18 cellular contexts compared by ENCODE assay signal in the genomic region with DNA sequence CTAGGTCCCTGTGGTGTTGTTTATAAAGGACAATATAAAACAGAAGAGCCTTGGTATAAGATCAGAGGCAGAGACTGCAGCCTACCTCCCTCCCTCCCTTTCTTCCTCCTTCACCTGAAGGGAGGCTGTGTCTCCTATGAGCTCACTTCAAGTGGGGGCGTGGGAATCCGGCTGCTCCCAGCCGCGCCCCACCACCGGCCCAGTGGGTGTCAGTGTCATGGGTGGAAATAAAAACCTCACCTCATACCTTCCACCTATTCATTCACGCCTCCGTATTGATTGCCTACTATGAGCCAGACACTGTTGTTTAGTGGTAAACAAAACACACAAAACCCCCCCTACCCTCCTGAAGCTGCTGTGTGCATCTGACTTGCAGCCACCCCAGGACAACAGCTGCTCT.
A peak's percentile ranks its signal among the peaks of the same experiment; 100 is the strongest.
DNase-seq lines count a peak whose midpoint lies in the region; ATAC-seq and TF ChIP-seq lines count a peak whose summit lies in the region.
"Had no signal": no experiment of that assay in that cellular context is flagged by ENCODE, and none has a peak within 500 bp of the region (broad histone marks: within the 10 kb centered on the region; RNA-seq: fewer than 3 reads in every experiment).

No MANE protein-coding gene starts in this region.

- H3K14ac ChIP-seq in neuronal stem cell (ENCODE audit: low read length) = no peak overlapping the region

- H3K4me1 ChIP-seq in HEK293 (ENCODE audit: control insufficient read depth, insufficient read depth, low read length) (no peaks in the 10 kb centered on the region), neuronal stem cell (ENCODE audit: control insufficient read depth in 2 of 2, insufficient read depth in 1 of 2, low read depth in 1 of 2, low read length in 2 of 2) (peaks cover 0 to 3% of the 10 kb centered on the region in 2 donors), Peyer's patch (peaks cover 0 to 3% (median 0%) of the 10 kb centered on the region in 4 donors)
- H3K4me1 ChIP-seq: BE2C had no signal

- no peak overlapping the region for H3K4me3 ChIP-seq in HEK293 (ENCODE audit: low read depth, low read length)
- H3K4me3 ChIP-seq in epithelial cell of esophagus (ENCODE audit: low read length) = no peak overlapping the region
- no peak overlapping the region for H3K4me3 ChIP-seq in neuronal stem cell (ENCODE audit: low read length in 2 of 2)
- no peak overlapping the region for H3K4me3 ChIP-seq in Peyer's patch

- peak overlapping the region; percentile 41 for H3K18ac ChIP-seq in neuronal stem cell (ENCODE audit: low read length)

- TF ChIP-seq CTCF in HEK293 (tag by site-specific recombination; IDR thresholded peaks at IDR 0.05) (no peak), epithelial cell of esophagus (IDR thresholded peaks at IDR 0.05; ENCODE audit: insufficient read depth, low read depth, low read length, missing control alignments) (no peak), Peyer's patch (IDR thresholded peaks at IDR 0.05) (no peak)

- no peak overlapping the region for H3K4ac ChIP-seq in neuronal stem cell (ENCODE audit: low read length)

- H3K9me3 ChIP-seq in HEK293 (ENCODE audit: control insufficient read depth, insufficient read depth, low read depth, low read length) (no peaks in the 10 kb centered on the region), neuronal stem cell (replicated peaks in 1 of 2; ENCODE audit: control insufficient read depth in 2 of 2, insufficient read depth in 1 of 2, low read depth in 1 of 2, low read length in 2 of 2) (no peaks in the 10 kb centered on the region), Peyer's patch (no peaks in the 10 kb centered on the region)
- H3K9me3 ChIP-seq: BE2C had no signal

- H3K27ac Mint-ChIP-seq in activated CD4-positive, alpha-beta T cell treated with anti-CD3 and anti-CD28 coated beads for 36 hours = no peak overlapping the region
- H3K27ac Mint-ChIP-seq: CD4-positive, CD25-positive, alpha-beta regulatory T cell; CD8-positive, alpha-beta memory T cell; HFFc6 had no signal

- no peak overlapping the region for H4K91ac ChIP-seq in neuronal stem cell (ENCODE audit: low read depth, low read length, poor library complexity)

- H3K23ac ChIP-seq in neuronal stem cell (ENCODE audit: low read depth, low read length, poor library complexity) = no peak overlapping the region

- no peak overlapping the region for H2BK120ac ChIP-seq in neuronal stem cell (ENCODE audit: low read depth, low read length)

- no peak overlapping the region for H2BK5ac ChIP-seq in neuronal stem cell (ENCODE audit: low read length)

- CTCF ChIA-PET in HEK293 (lab: Yijun Ruan, JAX) = no interaction called here
- CTCF ChIA-PET in activated CD4-positive, alpha-beta T cell treated with anti-CD3 and anti-CD28 coated beads for 36 hours (lab: Charles Lee) = no interaction called here

- H3K4me1 Mint-ChIP-seq in activated CD4-positive, alpha-beta T cell treated with anti-CD3 and anti-CD28 coated beads for 36 hours = no peaks in the 10 kb centered on the region
- H3K4me1 Mint-ChIP-seq: CD4-positive, CD25-positive, alpha-beta regulatory T cell; CD8-positive, alpha-beta memory T cell had no signal

- no peak overlapping the region for H3K4me2 ChIP-seq in neuronal stem cell (ENCODE audit: insufficient read depth, low read length, poor library complexity, severe bottlenecking)

- WGBS in neuronal stem cell (ENCODE audit: extremely low coverage in 2 of 2, insufficient read length in 2 of 2, insufficient replicate concordance in 1 of 2), 2 donors = no CpG with 5 or more reads among the region's 7 CpGs

- no peaks in the 10 kb centered on the region for H3K27me3 ChIP-seq in neuronal stem cell (ENCODE audit: control insufficient read depth in 3 of 3, insufficient read depth in 3 of 3, low read depth in 1 of 3, low read length in 3 of 3)
- no peaks in the 10 kb centered on the region for H3K27me3 ChIP-seq in Peyer's patch
- H3K27me3 ChIP-seq: BE2C had no signal

- H3K36me3 ChIP-seq in HEK293 (ENCODE audit: control insufficient read depth in 2 of 2, insufficient read depth in 1 of 2, low read length in 2 of 2) (no peaks in the 10 kb centered on the region), neuronal stem cell (replicated peaks in 1 of 2; ENCODE audit: control insufficient read depth in 2 of 2, insufficient read depth in 2 of 2, low read length in 2 of 2) (peaks cover 0 to 8% of the 10 kb centered on the region in 2 donors), Peyer's patch (no peaks in the 10 kb centered on the region)
- H3K36me3 ChIP-seq: BE2C had no signal

- no peak overlapping the region for H3K4me3 Mint-ChIP-seq in activated CD4-positive, alpha-beta T cell treated with anti-CD3 and anti-CD28 coated beads for 36 hours
- H3K4me3 Mint-ChIP-seq: CD8-positive, alpha-beta memory T cell; HFFc6 had no signal

- POLR2A ChIA-PET in HEK293 (lab: Yijun Ruan, JAX) = no interaction called here
- POLR2A ChIA-PET in activated CD4-positive, alpha-beta T cell treated with anti-CD3 and anti-CD28 coated beads for 36 hours (lab: Charles Lee) = no interaction called here

- intact Hi-C loops in activated CD4-positive, alpha-beta T cell treated with anti-CD3 and anti-CD28 coated beads for 36 hours (cut with DNase I, micrococcal nuclease) = no loop called here

- H4K8ac ChIP-seq in neuronal stem cell (ENCODE audit: low read depth, low read length) = no peak overlapping the region

- H2AFZ ChIP-seq in neuronal stem cell (ENCODE audit: low read length) = no peak overlapping the region

- ATAC-seq in activated CD4-positive, alpha-beta T cell treated with anti-CD3 and anti-CD28 coated beads for 36 hours = no peak

- H2AK5ac ChIP-seq in neuronal stem cell (ENCODE audit: low read depth, low read length) = no peak overlapping the region

- no peaks in the 10 kb centered on the region for H3K79me1 ChIP-seq in neuronal stem cell (ENCODE audit: low read depth, low read length)

- H2BK12ac ChIP-seq in neuronal stem cell (ENCODE audit: low read length) = no peak overlapping the region

- H3K27me3 Mint-ChIP-seq in activated CD4-positive, alpha-beta T cell treated with anti-CD3 and anti-CD28 coated beads for 36 hours = peaks cover 4% of the 10 kb centered on the region
- H3K27me3 Mint-ChIP-seq: CD4-positive, CD25-positive, alpha-beta regulatory T cell had no signal

- no peaks in the 10 kb centered on the region for H3K9me3 Mint-ChIP-seq in activated CD4-positive, alpha-beta T cell treated with anti-CD3 and anti-CD28 coated beads for 36 hours (ENCODE audit: low read depth)
- H3K9me3 Mint-ChIP-seq: HFFc6 had no signal

- DNase-seq in ELF-1 (ENCODE audit: low read depth, low spot score) (peak; percentile 12), epithelial cell of esophagus (ENCODE audit: low read depth) (peak; percentile 9), neuronal stem cell (ENCODE audit: low spot score) (no peak), Peyer's patch (no peak), AG08396 (ENCODE audit: low spot score) (no peak)
- DNase-seq in activated CD4-positive, alpha-beta T cell treated with anti-CD3 and anti-CD28 coated beads for 36 hours = no peak
- DNase-seq: BE2C; C1 segment of cervical spinal cord; CD4-positive, CD25-positive, alpha-beta regulatory T cell; CD8-positive, alpha-beta memory T cell; COR-L47; DMS 273 treated with DMSO at 0.1 percent for 48 hours; DMS53; DND-41; EL; HCEC 1CT; HFFc6 had no signal

- no peak overlapping the region for H3K9ac ChIP-seq in neuronal stem cell (ENCODE audit: low read depth, low read length, poor library complexity)

- no peak for TF ChIP-seq POLR2A in Peyer's patch (IDR thresholded peaks at IDR 0.05)

- no peak overlapping the region for H2BK15ac ChIP-seq in neuronal stem cell (ENCODE audit: low read length)

- H3K36me3 Mint-ChIP-seq in activated CD4-positive, alpha-beta T cell treated with anti-CD3 and anti-CD28 coated beads for 36 hours (ENCODE audit: low read depth) = no peaks in the 10 kb centered on the region
- H3K36me3 Mint-ChIP-seq: CD4-positive, CD25-positive, alpha-beta regulatory T cell; CD8-positive, alpha-beta memory T cell had no signal

- H3K27ac ChIP-seq in HEK293 (ENCODE audit: extremely low read depth, low read depth, low read length) = no peak overlapping the region
- H3K27ac ChIP-seq in neuronal stem cell (replicated peaks; ENCODE audit: low read length) = no peak overlapping the region
- H3K27ac ChIP-seq in Peyer's patch = no peak overlapping the region

TF ChIP-seq in HEK293, 187 proteins besides CTCF, POLR2A, EP300 and RAD21:
- TF ChIP-seq ZFHX2 (tag by site-specific recombination; conservative IDR thresholded peaks at IDR 0.05) (peak; percentile 73), EGR2 (tag by site-specific recombination; IDR thresholded peaks at IDR 0.05; ENCODE audit: low read depth) (peak; percentile 79), ZNF529 (tag by site-specific recombination; IDR thresholded peaks at IDR 0.05; ENCODE audit: insufficient replicate concordance) (no peak)

Comparison
In these comparisons a context has a peak if more than half of its experiments do, and no peak if none do; other contexts are left out.
1. DNase-seq: peak in ELF-1 (single experiment) and epithelial cell of esophagus (single experiment); none in neuronal stem cell (single experiment), Peyer's patch (0 of 3), AG08396 (single experiment) and activated CD4-positive, alpha-beta T cell treated with anti-CD3 and anti-CD28 coated beads for 36 hours (single experiment).